ENCODE assay signal across 10 cellular contexts in the genomic region with DNA sequence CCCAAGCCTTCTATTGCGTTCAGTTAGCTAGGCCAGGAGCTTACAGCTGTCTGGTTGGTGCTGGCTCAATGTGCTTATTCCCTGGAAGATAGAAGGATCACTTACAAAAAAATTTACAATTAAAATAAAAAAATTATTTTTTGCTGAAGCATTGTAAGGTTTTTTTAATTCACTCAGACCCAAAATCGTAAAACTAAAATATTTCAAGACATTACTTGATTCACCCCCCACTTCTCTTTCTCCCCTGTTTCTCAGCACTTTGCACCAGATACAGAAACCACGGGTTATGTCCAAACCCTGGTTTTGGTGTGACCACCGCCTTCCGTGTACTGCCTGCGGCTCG. TPM values are rescaled to one million over a fixed set of nuclear protein-coding genes. Genes with fewer than 3 reads are reported as not detected.
DNase-seq lines count a peak whose midpoint lies in the region; ATAC-seq and TF ChIP-seq lines count a peak whose summit lies in the region.
"Had no signal": no experiment of that assay in that cellular context is flagged by ENCODE, and none has a peak within 500 bp of the region (broad histone marks: within the 10 kb centered on the region; RNA-seq: fewer than 3 reads in every experiment).

No MANE protein-coding gene starts in this region.

- ATAC-seq in GM18868 (IDR thresholded peaks at IDR 0.05; ENCODE audit: unreplicated experiment), result no peak

- no peaks in the 10 kb centered on the region for H3K36me3 ChIP-seq in liver (ENCODE audit: control insufficient read depth in 4 of 4, insufficient read depth in 3 of 4, low read depth in 1 of 4, low read length in 3 of 4)

- DNase-seq in NCI-H82 (lab: John Stamatoyannopoulos, UW), result peak; percentile 18
- no peak for DNase-seq in NCI-H82 treated with DMSO at 0.1 percent for 48 hours (lab: John Stamatoyannopoulos, UW; ENCODE audit: unreplicated experiment)
- no peak for DNase-seq in MCF 10A (ENCODE audit: unreplicated experiment)
- DNase-seq in superior temporal gyrus (ENCODE audit: extremely low spot score), result peak; percentile 45
- no peak for DNase-seq in T1000 (lab: John Stamatoyannopoulos, UW)
- DNase-seq in epidermal melanocyte (ENCODE audit: insufficient read length, low spot score), result no peak
- DNase-seq: NCI-H187 treated with DMSO at 0.1 percent for 48 hours had no signal

- H3K9me3 ChIP-seq in liver (ENCODE audit: control insufficient read depth in 4 of 4, low read length in 3 of 4), result no peaks in the 10 kb centered on the region

- POLR2A ChIA-PET in MCF 10A (lab: Yijun Ruan, JAX), result interaction anchor here (0.7 to 4.7 kb wide), 22 partner anchors 10 to 381 kb away, joined by 3 to 108 read pairs (median 4); no protein-coding TSS in a partner anchor

- H3K27ac ChIP-seq in liver (ENCODE audit: low read depth in 1 of 2, low read length in 2 of 2), result peak overlapping the region; percentile 92 to 94

- H3K27me3 Mint-ChIP-seq in MCF 10A (ENCODE audit: insufficient read depth, unreplicated experiment), result no peaks in the 10 kb centered on the region

- peaks cover 12 to 19% (median 14%) of the 10 kb centered on the region in 4 donors for H3K4me1 ChIP-seq in liver (ENCODE audit: control insufficient read depth in 4 of 4, insufficient read depth in 4 of 4, low read length in 3 of 4)

- H3K4me1 Mint-ChIP-seq in MCF 10A (ENCODE audit: insufficient read depth, unreplicated experiment), result peaks cover 35% of the 10 kb centered on the region

- TF ChIP-seq RAD21 in liver (IDR thresholded peaks at IDR 0.05), result no peak

- peak overlapping the region; percentile 30 to 77 for H3K9ac ChIP-seq in liver (ENCODE audit: low read depth in 1 of 2, low read length in 2 of 2)

- TF ChIP-seq CTCF in MCF 10A (IDR thresholded peaks at IDR 0.05; ENCODE audit: unreplicated experiment) (no peak), liver (IDR thresholded peaks at IDR 0.05; ENCODE audit: low read depth, low read length, missing input control) (no peak)

- 9% methylated on average over 7 of the region's 7 CpGs for WGBS in liver

- H3K9me3 Mint-ChIP-seq in MCF 10A (ENCODE audit: unreplicated experiment), result no peaks in the 10 kb centered on the region

- H3K27ac Mint-ChIP-seq in MCF 10A (ENCODE audit: low read depth, unreplicated experiment), result peak overlapping the region; percentile 59

- no peaks in the 10 kb centered on the region for H3K27me3 ChIP-seq in liver (ENCODE audit: control insufficient read depth in 4 of 4, insufficient read depth in 4 of 4, low read length in 3 of 4)

- BruUV-seq in MCF 10A (replicated peaks; lab: Mats Ljungman, UMichigan), result no TSS peak

- peak overlapping the region; percentile 45 to 97 (median 87) for H3K4me3 ChIP-seq in liver (ENCODE audit: low read depth in 1 of 3, low read length in 3 of 3)

- CTCF ChIA-PET in MCF 10A (lab: Yijun Ruan, JAX), result interaction anchor here (0.6 to 5.9 kb wide), 43 partner anchors 10 to 829 kb away, joined by 3 to 184 read pairs (median 4); no protein-coding TSS in a partner anchor

- peak overlapping the region; percentile 81 for H3K4me3 Mint-ChIP-seq in MCF 10A (ENCODE audit: unreplicated experiment)

- no peaks in the 10 kb centered on the region for H3K36me3 Mint-ChIP-seq in MCF 10A (ENCODE audit: insufficient read depth, unreplicated experiment)

- intact Hi-C loops in MCF 10A (cut with micrococcal nuclease), result loop anchor here (2.0 to 10.0 kb wide), 4 partner anchors 111 to 916 kb away; no protein-coding TSS in a partner anchor

TF ChIP-seq in liver, 16 proteins besides CTCF, POLR2A, EP300 and RAD21:
- TF ChIP-seq HNF4A (conservative IDR thresholded peaks at IDR 0.05), result no peak
- TF ChIP-seq, protein P1, sequence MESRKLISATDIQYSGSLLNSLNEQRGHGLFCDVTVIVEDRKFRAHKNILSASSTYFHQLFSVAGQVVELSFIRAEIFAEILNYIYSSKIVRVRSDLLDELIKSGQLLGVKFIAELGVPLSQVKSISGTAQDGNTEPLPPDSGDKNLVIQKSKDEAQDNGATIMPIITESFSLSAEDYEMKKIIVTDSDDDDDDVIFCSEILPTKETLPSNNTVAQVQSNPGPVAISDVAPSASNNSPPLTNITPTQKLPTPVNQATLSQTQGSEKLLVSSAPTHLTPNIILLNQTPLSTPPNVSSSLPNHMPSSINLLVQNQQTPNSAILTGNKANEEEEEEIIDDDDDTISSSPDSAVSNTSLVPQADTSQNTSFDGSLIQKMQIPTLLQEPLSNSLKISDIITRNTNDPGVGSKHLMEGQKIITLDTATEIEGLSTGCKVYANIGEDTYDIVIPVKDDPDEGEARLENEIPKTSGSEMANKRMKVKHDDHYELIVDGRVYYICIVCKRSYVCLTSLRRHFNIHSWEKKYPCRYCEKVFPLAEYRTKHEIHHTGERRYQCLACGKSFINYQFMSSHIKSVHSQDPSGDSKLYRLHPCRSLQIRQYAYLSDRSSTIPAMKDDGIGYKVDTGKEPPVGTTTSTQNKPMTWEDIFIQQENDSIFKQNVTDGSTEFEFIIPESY (IDR thresholded peaks at IDR 0.05), result no peak
- no peak for TF ChIP-seq JUND (IDR thresholded peaks at IDR 0.05)
- TF ChIP-seq YY1 (IDR thresholded peaks at IDR 0.05), result no peak
- no peak for TF ChIP-seq ATF3 (IDR thresholded peaks at IDR 0.05)
- TF ChIP-seq, protein P2, sequence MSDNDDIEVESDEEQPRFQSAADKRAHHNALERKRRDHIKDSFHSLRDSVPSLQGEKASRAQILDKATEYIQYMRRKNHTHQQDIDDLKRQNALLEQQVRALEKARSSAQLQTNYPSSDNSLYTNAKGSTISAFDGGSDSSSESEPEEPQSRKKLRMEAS (IDR thresholded peaks at IDR 0.05), result no peak

RNA-seq across cellular contexts. Expression of gene PTPRM, which starts 0.9 kb away (rescaled TPM):
- total RNA-seq in MCF 10A (2022), result 82.8 and 107 TPM in 2 replicates
- 10 to 100 TPM; 14.7 to 23.0 TPM for total RNA-seq in liver
- 10 to 100 TPM in 1 of 2 donors, 1 to 10 TPM in 1; 9.2 to 10.6 TPM for polyA plus RNA-seq in liver
- total RNA-seq: A673 had no signal

Comparison
In these comparisons a context has a peak if more than half of its experiments do, and no peak if none do; other contexts are left out.
1. DNase-seq: peak in NCI-H82 (single experiment) and superior temporal gyrus (single experiment); none in NCI-H82 treated with DMSO at 0.1 percent for 48 hours (single experiment), MCF 10A (single experiment), T1000 (single experiment) and epidermal melanocyte (single experiment).